ENCODE assay signal across 20 cellular contexts in genomic region chr21:26154776-26155175, GRCh38.
"Had no signal": no experiment of that assay in that cellular context is flagged by ENCODE, and none has a peak within 500 bp of the region (broad histone marks: within the 10 kb centered on the region; RNA-seq: fewer than 3 reads in every experiment).

No MANE protein-coding gene starts in this region.

- ATAC-seq: left ventricle myocardium superior; lower lobe of right lung; natural killer cell treated with Interleukin-12 subunit alpha and Interleukin-12 subunit beta and Interleukin-15 and Interleukin-18, amount 100 ng/mL, for 72 hours; pancreas; right lobe of liver; stimulated activated effector memory CD8-positive, alpha-beta T cell treated with anti-CD3 and anti-CD28 coated beads, Interleukin-12 subunit alpha, Interleukin-12 subunit beta, amount 100 ng/mL, for 72 hours had no signal

- FAIRE-seq: frontal cortex, keratinocyte, pancreas had no signal

- H3K36me3 ChIP-seq: lower lobe of right lung, neutrophil, pancreas, right lobe of liver, stomach, thyroid gland had no signal

- H3K4me2 ChIP-seq: smooth muscle cell had no signal

- H3K27me3 ChIP-seq: dorsolateral prefrontal cortex, neutrophil, pancreas, right lobe of liver, stomach, thyroid gland had no signal

- H3K9me3 ChIP-seq: lower lobe of right lung, neutrophil, pancreas, right lobe of liver, stomach, thyroid gland had no signal

- H3K4me3 ChIP-seq: dorsolateral prefrontal cortex, lower lobe of right lung, pancreas, right lobe of liver, smooth muscle cell, stomach, thyroid gland had no signal

- H3K27ac ChIP-seq: lower lobe of right lung, neutrophil, pancreas, right lobe of liver, stomach had no signal

- DNase-seq: dorsolateral prefrontal cortex; effector CD4-positive, alpha-beta T cell; head of caudate nucleus; left ventricle myocardium superior; lower lobe of right lung; naive B cell; pancreas; right lobe of liver; stimulated activated CD4-positive, alpha-beta T cell treated with anti-CD3 and anti-CD28 coated beads, Interleukin-12 subunit alpha, Interleukin-12 subunit beta, amount 100 ng/mL, for 4 hours; stimulated activated CD4-positive, alpha-beta T cell treated with anti-CD3 and anti-CD28 coated beads, Interleukin-1b, Interleukin-23, amount 100 ng/mL, for 48 hours; stimulated activated CD4-positive, alpha-beta T cell treated with anti-CD3 and anti-CD28 coated beads, Interleukin-4, amount 100 ng/mL, for 1 hour; stimulated activated naive CD4-positive, alpha-beta T cell treated with Interleukin-2 at 50 U/mL for 16 hours; stomach; thyroid gland had no signal
